1 cellular context compared by ENCODE assay signal in genomic region chr1:218347713-218348627, GRCh38.
TF ChIP-seq lines count a peak whose summit lies in the region.

No MANE protein-coding gene starts in this region.

TF ChIP-seq in neural cell, 6 proteins besides CTCF, POLR2A, EP300 and RAD21 (continued from another document):
- TF ChIP-seq REST (IDR thresholded peaks at IDR 0.05; ENCODE audit: borderline replicate concordance) (no peak), MXI1 (conservative IDR thresholded peaks at IDR 0.05; ENCODE audit: poor library complexity, severe bottlenecking) (no peak), POLR2AphosphoS5 (IDR thresholded peaks at IDR 0.05) (no peak), EZH2 (IDR thresholded peaks at IDR 0.05; ENCODE audit: borderline replicate concordance, insufficient read depth, low read length, poor library complexity, severe bottlenecking) (no peak), TAF1 (IDR thresholded peaks at IDR 0.05; ENCODE audit: low read depth) (no peak)
